ENCODE assay signal across 24 cellular contexts in genomic region chr2:11236335-11236734, GRCh38.
A peak's percentile ranks its signal among the peaks of the same experiment; 100 is the strongest.
DNase-seq lines count a peak whose midpoint lies in the region; ATAC-seq, FAIRE-seq and TF ChIP-seq lines count a peak whose summit lies in the region.
"Had no signal": no experiment of that assay in that cellular context is flagged by ENCODE, and none has a peak within 500 bp of the region (broad histone marks: within the 10 kb centered on the region; RNA-seq: fewer than 3 reads in every experiment).

No MANE protein-coding gene starts in this region.

- TF ChIP-seq CTCF in HepG2 (CRISPR knock-in tag; IDR thresholded peaks at IDR 0.05) (no peak), right lobe of liver (IDR thresholded peaks at IDR 0.05) (no peak), fibroblast of the aortic adventitia (IDR thresholded peaks at IDR 0.05; ENCODE audit: insufficient read depth, low read length) (no peak), sigmoid colon (IDR thresholded peaks at IDR 0.05) (no peak), heart left ventricle (IDR thresholded peaks at IDR 0.05) (no peak)

- no peak for TF ChIP-seq EP300 in HepG2 (IDR thresholded peaks at IDR 0.05; ENCODE audit: low read depth in 2 of 2, low read length in 2 of 2)
- TF ChIP-seq EP300 in HepG2 (CRISPR knock-in tag; IDR thresholded peaks at IDR 0.05; ENCODE audit: borderline replicate concordance) = no peak
- no peak for TF ChIP-seq EP300 in sigmoid colon (IDR thresholded peaks at IDR 0.05)

- ATAC-seq in HepG2 (no peak), right lobe of liver (no peak), GM18867 (IDR thresholded peaks at IDR 0.05; ENCODE audit: unreplicated experiment) (no peak), heart left ventricle (no peak)
- ATAC-seq in activated T-helper 17 cell treated with anti-CD3 and anti-CD28 coated beads, Interleukin-2, amount 50 U/mL, for 72 hours (replicated peaks) = no peak
- ATAC-seq: activated CD8-positive, alpha-beta T cell treated with anti-CD3 and anti-CD28 coated beads, Interleukin-2, amount 10 ng/mL, durations not matched to agents 7 days and 5 days; left lung; natural killer cell treated with Interleukin-12 subunit alpha and Interleukin-12 subunit beta and Interleukin-15 and Interleukin-18, amount 100 ng/mL, for 72 hours; right cardiac atrium; upper lobe of right lung had no signal

- H3K79me2 ChIP-seq in HepG2 (ENCODE audit: insufficient read depth, low read length) = peaks cover 94% of the 10 kb centered on the region
- H3K79me2 ChIP-seq: parathyroid adenoma had no signal

- WGBS in HepG2 (ENCODE audit: low lambda C conversion rate) = 94% methylated on average over 3 of the region's 3 CpGs
- WGBS in right lobe of liver (ENCODE audit: insufficient coverage, low coverage, low lambda C conversion rate, missing lambda C conversion rate) = 88% methylated on average over 3 of the region's 3 CpGs
- 80 to 84% methylated on average over 3 of the region's 3 CpGs for WGBS in sigmoid colon, 2 donors
- 64 to 81% (median 74%) methylated on average over 3 of the region's 3 CpGs for WGBS in heart left ventricle, 4 donors

- H3K36me3 Mint-ChIP-seq in activated T-helper 17 cell treated with anti-CD3 and anti-CD28 coated beads, Interleukin-2, amount 50 U/mL, for 72 hours (ENCODE audit: low read depth) = peaks cover 4% of the 10 kb centered on the region
- H3K36me3 Mint-ChIP-seq: natural killer cell treated with Interleukin-12 subunit alpha and Interleukin-12 subunit beta and Interleukin-15 and Interleukin-18, amount 100 ng/mL, for 72 hours had no signal

- H3K4me1 Mint-ChIP-seq in activated T-helper 17 cell treated with anti-CD3 and anti-CD28 coated beads, Interleukin-2, amount 50 U/mL, for 72 hours = peaks cover 7% of the 10 kb centered on the region

- peak overlapping the region; percentile 4 for H3K27ac Mint-ChIP-seq in activated T-helper 17 cell treated with anti-CD3 and anti-CD28 coated beads, Interleukin-2, amount 50 U/mL, for 72 hours
- H3K27ac Mint-ChIP-seq: activated CD8-positive, alpha-beta T cell treated with anti-CD3 and anti-CD28 coated beads, Interleukin-2, amount 10 ng/mL, durations not matched to agents 7 days and 5 days; activated naive CD4-positive, alpha-beta T cell treated with anti-CD3 and anti-CD28 coated beads, Interleukin-2, amount 50 U/mL, for 24 hours had no signal

- H3K4me1 ChIP-seq in HepG2 (ENCODE audit: insufficient read depth, low read length) (peaks cover 4% of the 10 kb centered on the region; the same call in 1 of the 2 replicates), right lobe of liver (peaks cover 0 to 4% (median 0%) of the 10 kb centered on the region in 4 donors), sigmoid colon (peaks cover 0 to 21% (median 8%) of the 10 kb centered on the region in 4 donors), heart left ventricle (peaks cover 0 to 26% (median 12%) of the 10 kb centered on the region in 12 donors)
- H3K4me1 ChIP-seq: parathyroid adenoma, upper lobe of right lung had no signal

- H3K9me3 ChIP-seq in HepG2 (ENCODE audit: low read length) (no peaks in the 10 kb centered on the region), right lobe of liver (no peaks in the 10 kb centered on the region), sigmoid colon (no peaks in the 10 kb centered on the region), heart left ventricle (no peaks in the 10 kb centered on the region)
- H3K9me3 ChIP-seq: left lung, upper lobe of right lung had no signal

- no TSS peak for BruUV-seq in HepG2 (replicated peaks; lab: Mats Ljungman, UMichigan)

- H3K9ac ChIP-seq in HepG2 (ENCODE audit: insufficient read depth, low read depth, low read length) = no peak overlapping the region
- H3K9ac ChIP-seq: BLaER1 treated with 17β-estradiol and CSF1 and Interleukin-3, amounts not matched to agents 10 nM and 100 nM; parathyroid adenoma had no signal

- no peaks in the 10 kb centered on the region for H3K9me3 Mint-ChIP-seq in activated T-helper 17 cell treated with anti-CD3 and anti-CD28 coated beads, Interleukin-2, amount 50 U/mL, for 72 hours
- H3K9me3 Mint-ChIP-seq: activated naive CD4-positive, alpha-beta T cell treated with anti-CD3 and anti-CD28 coated beads, Interleukin-2, amount 50 U/mL, for 24 hours; HFFc6; natural killer cell treated with Interleukin-12 subunit alpha and Interleukin-12 subunit beta and Interleukin-15 and Interleukin-18, amount 100 ng/mL, for 72 hours had no signal

- no peaks in the 10 kb centered on the region for H3K27me3 Mint-ChIP-seq in activated T-helper 17 cell treated with anti-CD3 and anti-CD28 coated beads, Interleukin-2, amount 50 U/mL, for 72 hours
- H3K27me3 Mint-ChIP-seq: activated naive CD4-positive, alpha-beta T cell treated with anti-CD3 and anti-CD28 coated beads, Interleukin-2, amount 50 U/mL, for 24 hours; natural killer cell treated with Interleukin-12 subunit alpha and Interleukin-12 subunit beta and Interleukin-15 and Interleukin-18, amount 100 ng/mL, for 72 hours had no signal

- POLR2A ChIA-PET in HepG2 (lab: Yijun Ruan, JAX) = no interaction called here

- DNase-seq in HepG2 (ENCODE audit: low spot score) (no peak), right lobe of liver (no peak), fibroblast of the aortic adventitia (ENCODE audit: low read depth) (peak; percentile 15), GM12891 (ENCODE audit: insufficient read length, low spot score) (no peak), sigmoid colon (no peak), heart left ventricle (no peak)
- DNase-seq: activated CD4-positive, CD25-positive, alpha-beta regulatory T cell; activated CD8-positive, alpha-beta T cell treated with anti-CD3 and anti-CD28 coated beads, Interleukin-2, amount 10 ng/mL, durations not matched to agents 7 days and 5 days; head of caudate nucleus; HFFc6; left lung; NCI-H1417; NCI-H510A treated with DMSO at 0.1 percent for 48 hours; NK-92 treated with Interleukin-12 subunit alpha and Interleukin-12 subunit beta, amount 100 ng/mL, for 24 hours; right cardiac atrium; upper lobe of right lung had no signal

- no peak overlapping the region for H2AFZ ChIP-seq in HepG2 (ENCODE audit: low read length)
- H2AFZ ChIP-seq: parathyroid adenoma had no signal

- CTCF ChIA-PET in HepG2 (lab: Yijun Ruan, JAX; ENCODE audit: low intra/inter-chr PET ratio, low total read pairs) = no interaction called here

- peaks cover 65% of the 10 kb centered on the region for H4K20me1 ChIP-seq in HepG2 (ENCODE audit: insufficient read depth, low read length)

- no peak overlapping the region for H3K4me3 Mint-ChIP-seq in activated T-helper 17 cell treated with anti-CD3 and anti-CD28 coated beads, Interleukin-2, amount 50 U/mL, for 72 hours
- H3K4me3 Mint-ChIP-seq: activated CD8-positive, alpha-beta T cell treated with anti-CD3 and anti-CD28 coated beads, Interleukin-2, amount 10 ng/mL, durations not matched to agents 7 days and 5 days; activated naive CD4-positive, alpha-beta T cell treated with anti-CD3 and anti-CD28 coated beads, Interleukin-2, amount 50 U/mL, for 24 hours; HFFc6; natural killer cell treated with Interleukin-12 subunit alpha and Interleukin-12 subunit beta and Interleukin-15 and Interleukin-18, amount 100 ng/mL, for 72 hours had no signal

- H3K27me3 ChIP-seq in HepG2 (ENCODE audit: control insufficient read depth in 1 of 2, insufficient read depth in 2 of 2, low read length in 2 of 2) (no peaks in the 10 kb centered on the region), right lobe of liver (no peaks in the 10 kb centered on the region), sigmoid colon (no peaks in the 10 kb centered on the region), heart left ventricle (no peaks in the 10 kb centered on the region)
- H3K27me3 ChIP-seq: BLaER1 treated with 17β-estradiol and CSF1 and Interleukin-3, amounts not matched to agents 10 nM and 100 nM; left lung; upper lobe of right lung had no signal

- TF ChIP-seq POLR2A in HepG2 (IDR thresholded peaks at IDR 0.05; ENCODE audit: insufficient read depth in 1 of 2, low read depth in 2 of 2, low read length in 2 of 2) (no peak), right lobe of liver (IDR thresholded peaks at IDR 0.05) (no peak), GM12891 (IDR thresholded peaks at IDR 0.05; ENCODE audit: low read depth, low read length) (no peak), sigmoid colon (IDR thresholded peaks at IDR 0.05) (no peak), heart left ventricle (IDR thresholded peaks at IDR 0.05) (no peak)

- intact Hi-C loops in HepG2 (cut with micrococcal nuclease; ENCODE audit: unreplicated experiment) = no loop called here
- intact Hi-C loops in right lobe of liver (cut with DNase I) = loop anchor here in 1 of 2 donors (10.0 kb wide), 1 partner anchor 168 kb away; no protein-coding TSS in a partner anchor
- intact Hi-C loops in sigmoid colon (cut with DNase I) = loop anchor here (5.0 to 10.0 kb wide), 2 partner anchors 208 to 226 kb away; no protein-coding TSS in a partner anchor
- intact Hi-C loops in heart left ventricle (cut with DNase I) = loop anchor here in 7 of 10 donors (2.0 to 10.0 kb wide), 5 partner anchors 106 to 348 kb away; partner anchors contain the start of gene ROCK2 (in 4 of the 7)

- H3K27ac ChIP-seq in HepG2 (ENCODE audit: extremely low read length, insufficient read depth, low read length) (no peak overlapping the region), right lobe of liver (no peak overlapping the region), sigmoid colon (no peak overlapping the region), heart left ventricle (no peak overlapping the region)
- H3K27ac ChIP-seq: BLaER1 treated with 17β-estradiol and CSF1 and Interleukin-3, amounts not matched to agents 10 nM and 100 nM; left lung; parathyroid adenoma; SK-N-MC; upper lobe of right lung had no signal

- H3K36me3 ChIP-seq in HepG2 (replicated peaks in 1 of 2; ENCODE audit: control insufficient read depth in 1 of 2, insufficient read depth in 2 of 2, low read length in 2 of 2) (peaks cover 15 to 69% of the 10 kb centered on the region in 2 experiments), right lobe of liver (no peaks in the 10 kb centered on the region), sigmoid colon (no peaks in the 10 kb centered on the region), heart left ventricle (peaks cover 0 to 9% (median 0%) of the 10 kb centered on the region in 9 donors)
- H3K36me3 ChIP-seq: left lung, upper lobe of right lung had no signal

- FAIRE-seq in HepG2 (lab: Jason Lieb, UNC) = no peak
- no peak for FAIRE-seq in GM12891 (lab: Jason Lieb, UNC)
- FAIRE-seq: colon had no signal

- H3K4me2 ChIP-seq in HepG2 (ENCODE audit: low read depth, low read length) = no peak overlapping the region
- H3K4me2 ChIP-seq: BLaER1 treated with 17β-estradiol and CSF1 and Interleukin-3, amounts not matched to agents 10 nM and 100 nM had no signal

- in situ Hi-C loops in HepG2 (cut with HindIII; ENCODE audit: extremely low pct_ligation_motif_present, low pct_unique_long_range_greater_than_20kb) = loop anchor here (5.0 kb wide), 1 partner anchor 171 kb away; no protein-coding TSS in a partner anchor

- TF ChIP-seq RAD21 in HepG2 (CRISPR knock-in tag; IDR thresholded peaks at IDR 0.05) = no peak

- H3K4me3 ChIP-seq in HepG2 (replicated peaks in 1 of 3; ENCODE audit: insufficient read depth in 1 of 3, low read depth in 2 of 3, low read length in 3 of 3) = no peak overlapping the region
- H3K4me3 ChIP-seq in right lobe of liver = no peak overlapping the region
- H3K4me3 ChIP-seq in fibroblast of the aortic adventitia (ENCODE audit: low read depth, low read length) = no peak overlapping the region
- no peak overlapping the region for H3K4me3 ChIP-seq in sigmoid colon
- H3K4me3 ChIP-seq in heart left ventricle = no peak overlapping the region
- H3K4me3 ChIP-seq: BLaER1 treated with 17β-estradiol and CSF1 and Interleukin-3, amounts not matched to agents 10 nM and 100 nM; left lung; SK-N-MC; upper lobe of right lung had no signal
